ENCODE assay signal across 33 cellular contexts in genomic region chr5:137269886-137270285, GRCh38.
A peak's percentile ranks its signal among the peaks of the same experiment; 100 is the strongest.
DNase-seq lines count a peak whose midpoint lies in the region; ATAC-seq and TF ChIP-seq lines count a peak whose summit lies in the region.
"Had no signal": no experiment of that assay in that cellular context is flagged by ENCODE, and none has a peak within 500 bp of the region (broad histone marks: within the 10 kb centered on the region; RNA-seq: fewer than 3 reads in every experiment).

No MANE protein-coding gene starts in this region.

- no peaks in the 10 kb centered on the region for H3K27me3 ChIP-seq in cardiac muscle cell
- H3K27me3 ChIP-seq in right atrium auricular region = no peaks in the 10 kb centered on the region
- no peaks in the 10 kb centered on the region for H3K27me3 ChIP-seq in adrenal gland
- H3K27me3 ChIP-seq: BE2C; BLaER1; BLaER1 treated with 17β-estradiol and CSF1 and Interleukin-3, amounts not matched to agents 10 nM and 100 nM had no signal

- H3K4me3 ChIP-seq in cardiac muscle cell = no peak overlapping the region
- no peak overlapping the region for H3K4me3 ChIP-seq in right atrium auricular region
- no peak overlapping the region for H3K4me3 ChIP-seq in adrenal gland
- H3K4me3 ChIP-seq: A549; BLaER1; BLaER1 treated with 17β-estradiol and CSF1 and Interleukin-3, amounts not matched to agents 10 nM and 100 nM had no signal

- H3K27ac Mint-ChIP-seq in progenitor cell of endocrine pancreas = peak overlapping the region; percentile 1
- H3K27ac Mint-ChIP-seq: B cell; CD14-positive monocyte; CD4-positive, alpha-beta memory T cell; CD4-positive, alpha-beta T cell; CD4-positive, CD25-positive, alpha-beta regulatory T cell; CD8-positive, alpha-beta memory T cell; CD8-positive, alpha-beta T cell had no signal

- H3K4me1 ChIP-seq in cardiac muscle cell (ENCODE audit: low read depth) = peaks cover 42% of the 10 kb centered on the region
- peaks cover 0 to 33% of the 10 kb centered on the region in 2 donors for H3K4me1 ChIP-seq in right atrium auricular region
- peaks cover 0 to 16% of the 10 kb centered on the region in 2 donors for H3K4me1 ChIP-seq in adrenal gland (replicated peaks in 1 of 2)
- H3K4me1 ChIP-seq: BE2C; BLaER1; BLaER1 treated with 17β-estradiol and CSF1 and Interleukin-3, amounts not matched to agents 10 nM and 100 nM; Caco-2 had no signal

- no peaks in the 10 kb centered on the region for H3K9me3 Mint-ChIP-seq in progenitor cell of endocrine pancreas (ENCODE audit: low read depth)
- H3K9me3 Mint-ChIP-seq: CD4-positive, alpha-beta T cell; CD8-positive, alpha-beta memory T cell; CD8-positive, alpha-beta T cell had no signal

- H3K36me3 Mint-ChIP-seq in progenitor cell of endocrine pancreas (ENCODE audit: insufficient read depth) = no peaks in the 10 kb centered on the region
- H3K36me3 Mint-ChIP-seq: CD14-positive monocyte; CD4-positive, alpha-beta memory T cell; CD4-positive, CD25-positive, alpha-beta regulatory T cell; CD8-positive, alpha-beta memory T cell; CD8-positive, alpha-beta T cell had no signal

- H3K4me3 Mint-ChIP-seq in progenitor cell of endocrine pancreas (ENCODE audit: low read depth) = no peak overlapping the region
- H3K4me3 Mint-ChIP-seq: B cell; CD14-positive monocyte; CD4-positive, alpha-beta memory T cell; CD4-positive, alpha-beta T cell; CD4-positive, CD25-positive, alpha-beta regulatory T cell; CD8-positive, alpha-beta memory T cell; CD8-positive, alpha-beta T cell had no signal

- H3K4me1 Mint-ChIP-seq in progenitor cell of endocrine pancreas (ENCODE audit: low read depth) = peaks cover 41% of the 10 kb centered on the region
- H3K4me1 Mint-ChIP-seq: B cell; CD14-positive monocyte; CD4-positive, alpha-beta memory T cell; CD4-positive, CD25-positive, alpha-beta regulatory T cell; CD8-positive, alpha-beta memory T cell had no signal

- 76 to 94% (median 89%) methylated on average over 2 of the region's 2 CpGs for WGBS in adrenal gland, 4 donors

- peak; percentile 38 for ATAC-seq in left ventricle myocardium superior
- ATAC-seq in Right ventricle myocardium superior (ENCODE audit: poor library complexity) = no peak
- ATAC-seq: A549; CD8-positive, alpha-beta T cell had no signal

- intact Hi-C loops in left ventricle myocardium superior (cut with micrococcal nuclease) (no loop called here), Right ventricle myocardium superior (cut with DNase I) (no loop called here), adrenal gland (cut with DNase I) (no loop called here)

- peaks cover 3% of the 10 kb centered on the region for H3K27me3 Mint-ChIP-seq in progenitor cell of endocrine pancreas

- no peak for TF ChIP-seq CTCF in cardiac muscle cell (IDR thresholded peaks at IDR 0.05; ENCODE audit: low read depth, low read length)
- TF ChIP-seq CTCF in right atrium auricular region (IDR thresholded peaks at IDR 0.05) = no peak
- TF ChIP-seq CTCF in progenitor cell of endocrine pancreas (IDR thresholded peaks at IDR 0.05; ENCODE audit: unreplicated experiment) = no peak
- TF ChIP-seq CTCF in adrenal gland (IDR thresholded peaks at IDR 0.05) = no peak

- H3K27ac ChIP-seq in cardiac muscle cell (peak overlapping the region; percentile 74), right atrium auricular region (peak overlapping the region in 1 of 2 donors; percentile 14), adrenal gland (no peak overlapping the region)
- H3K27ac ChIP-seq: 22Rv1; A549; BLaER1; BLaER1 treated with 17β-estradiol and CSF1 and Interleukin-3, amounts not matched to agents 10 nM and 100 nM; C4-2B had no signal

- DNase-seq in cardiac muscle cell (ENCODE audit: low read depth in 1 of 2, low spot score in 1 of 2) (peak in 1 of 2 donors; percentile 78), right atrium auricular region (ENCODE audit: low spot score) (no peak), left ventricle myocardium superior (no peak), Right ventricle myocardium superior (no peak), progenitor cell of endocrine pancreas (ENCODE audit: low spot score, unreplicated experiment) (no peak), adrenal gland (no peak)
- DNase-seq: 8988T; ACHN; AML-193; BE2C; C1 segment of cervical spinal cord; Caco-2; Calu3; CD4-positive, alpha-beta memory T cell; CD4-positive, alpha-beta T cell; CD4-positive, CD25-positive, alpha-beta regulatory T cell; CD8-positive, alpha-beta memory T cell; CD8-positive, alpha-beta T cell; COR-L47; DMS 273 treated with DMSO at 0.1 percent for 48 hours; DMS153; DMS53; DMS79; DMS79 treated with DMSO at 0.1 percent for 48 hours; DND-41; EL had no signal

- H3K9me3 ChIP-seq in cardiac muscle cell (ENCODE audit: low read depth) (no peaks in the 10 kb centered on the region), right atrium auricular region (no peaks in the 10 kb centered on the region), adrenal gland (replicated peaks in 1 of 3) (no peaks in the 10 kb centered on the region)
- H3K9me3 ChIP-seq: A549; BE2C; BLaER1; BLaER1 treated with 17β-estradiol and CSF1 and Interleukin-3, amounts not matched to agents 10 nM and 100 nM; Caco-2 had no signal

- H3K36me3 ChIP-seq in cardiac muscle cell (no peaks in the 10 kb centered on the region), right atrium auricular region (no peaks in the 10 kb centered on the region), adrenal gland (replicated peaks in 1 of 2) (no peaks in the 10 kb centered on the region)
- H3K36me3 ChIP-seq: BE2C; BLaER1; BLaER1 treated with 17β-estradiol and CSF1 and Interleukin-3, amounts not matched to agents 10 nM and 100 nM had no signal

- TF ChIP-seq POLR2A in adrenal gland (IDR thresholded peaks at IDR 0.05) = no peak
